In the genomic region with DNA sequence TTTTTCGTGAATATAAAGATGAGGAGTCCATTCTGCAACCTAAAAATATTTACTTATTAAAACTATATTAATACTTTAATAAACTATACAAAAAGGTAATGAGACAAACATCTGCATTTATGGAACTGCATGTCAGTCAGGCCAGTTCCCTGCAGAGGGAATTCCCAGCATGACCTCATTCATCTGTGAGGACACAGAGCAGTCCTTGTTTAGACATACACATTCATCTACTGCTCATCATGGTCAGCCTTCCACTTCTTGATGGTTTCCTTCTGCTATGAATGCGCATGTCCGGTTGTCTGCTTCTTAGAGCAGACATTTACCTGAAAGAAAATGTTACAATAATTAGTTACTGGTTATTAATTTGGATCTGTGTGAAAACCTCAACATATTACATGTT, we compare ENCODE assay signal across 27 cellular contexts. TPM values are rescaled to one million over a fixed set of nuclear protein-coding genes. Genes with fewer than 3 reads are reported as not detected.
DNase-seq lines count a peak whose midpoint lies in the region; ATAC-seq and TF ChIP-seq lines count a peak whose summit lies in the region.
"Had no signal": no experiment of that assay in that cellular context is flagged by ENCODE, and none has a peak within 500 bp of the region (broad histone marks: within the 10 kb centered on the region; RNA-seq: fewer than 3 reads in every experiment).

No MANE protein-coding gene starts in this region.

- H2BK120ac ChIP-seq in trophoblast cell (ENCODE audit: insufficient read depth, low read length, poor library complexity) = no peak overlapping the region

- no peak overlapping the region for H3K27ac Mint-ChIP-seq in T-cell
- H3K27ac Mint-ChIP-seq: endodermal cell, neural progenitor cell had no signal

- H3K23ac ChIP-seq in trophoblast cell (ENCODE audit: low read length) = no peak overlapping the region

- H2BK12ac ChIP-seq in trophoblast cell (ENCODE audit: low read length) = no peak overlapping the region

- no peak overlapping the region for H3K4me2 ChIP-seq in trophoblast cell (ENCODE audit: low read length)
- H3K4me2 ChIP-seq: BLaER1 treated with 17β-estradiol and CSF1 and Interleukin-3, amounts not matched to agents 10 nM and 100 nM; neural progenitor cell had no signal

- no peaks in the 10 kb centered on the region for H3K9me3 ChIP-seq in trophoblast cell (ENCODE audit: insufficient read depth, low read depth, low read length)
- H3K9me3 ChIP-seq: BLaER1 treated with 17β-estradiol and CSF1 and Interleukin-3, amounts not matched to agents 10 nM and 100 nM; right lobe of liver; SJSA1 had no signal

- CTCF ChIA-PET in T-cell (lab: Charles Lee) = no interaction called here

- H3K14ac ChIP-seq in trophoblast cell (ENCODE audit: low read length) = no peak overlapping the region

- H3K36me3 Mint-ChIP-seq in T-cell = peaks cover 29% of the 10 kb centered on the region

- no peak overlapping the region for H3K4me3 Mint-ChIP-seq in T-cell
- H3K4me3 Mint-ChIP-seq: activated T-cell treated with anti-CD3 and anti-CD28 coated beads, Interleukin-2, amount 50 U/mL, for 4 hours; endodermal cell; neural progenitor cell had no signal

- H2BK5ac ChIP-seq in trophoblast cell (ENCODE audit: low read depth, low read length, poor library complexity) = no peak overlapping the region

- peaks cover 6% of the 10 kb centered on the region for H3K79me1 ChIP-seq in trophoblast cell (ENCODE audit: low read length)

- H3K4ac ChIP-seq in trophoblast cell (ENCODE audit: low read depth, low read length) = no peak overlapping the region

- ATAC-seq in HG02981 (IDR thresholded peaks at IDR 0.05; ENCODE audit: unreplicated experiment) (peak; percentile 36), GM21619 (IDR thresholded peaks at IDR 0.05; ENCODE audit: unreplicated experiment) (no peak), T-cell (replicated peaks in 1 of 4) (no peak)
- ATAC-seq: activated T-cell treated with anti-CD3 and anti-CD28 coated beads, Interleukin-2, amount 50 U/mL, for 4 hours had no signal

- no peaks in the 10 kb centered on the region for H3K27me3 ChIP-seq in trophoblast cell (ENCODE audit: insufficient read depth, low read length)
- H3K27me3 ChIP-seq: BLaER1 treated with 17β-estradiol and CSF1 and Interleukin-3, amounts not matched to agents 10 nM and 100 nM; cardiac muscle cell; neural progenitor cell; right lobe of liver; SJSA1 had no signal

- WGBS in trophoblast cell (ENCODE audit: extremely low coverage, insufficient coverage, insufficient read length) = no CpG with 5 or more reads among the region's 3 CpGs

- DNase-seq in EL (peak; percentile 6), choroid plexus epithelial cell (ENCODE audit: low read depth) (peak; percentile 25), trophoblast cell (peak; percentile 15), T-cell (no peak)
- no peak for DNase-seq in stimulated activated CD8-positive, alpha-beta memory T cell treated with anti-CD3 and anti-CD28 coated beads, Interleukin-4, amount 100 ng/mL, for 48 hours
- DNase-seq: ACHN; activated CD4-positive, alpha-beta T cell treated with anti-CD3 and anti-CD28 coated beads for 4 hours; activated naive CD4-positive, alpha-beta T cell treated with Interleukin-2 at 50 U/mL for 16 hours; activated T-cell treated with anti-CD3 and anti-CD28 coated beads, Interleukin-2, amount 50 U/mL, for 4 hours; Calu3; cortex of kidney; endodermal cell; GOT3; Kasumi-1; NCI-H187; NCI-H69; right lobe of liver; T-helper 2 cell had no signal

- no peak overlapping the region for H4K8ac ChIP-seq in trophoblast cell (ENCODE audit: low read depth, low read length)

- H3K4me1 ChIP-seq in trophoblast cell (ENCODE audit: control insufficient read depth in 1 of 2, insufficient read depth in 2 of 2, low read length in 2 of 2) = peaks cover 5 to 11% of the 10 kb centered on the region in 2 experiments

- peaks cover 6 to 14% of the 10 kb centered on the region in 2 experiments for H3K36me3 ChIP-seq in trophoblast cell (ENCODE audit: control insufficient read depth in 1 of 2, insufficient read depth in 2 of 2, low read length in 2 of 2)

- H3K9me3 Mint-ChIP-seq in T-cell = no peaks in the 10 kb centered on the region
- H3K9me3 Mint-ChIP-seq: activated T-cell treated with anti-CD3 and anti-CD28 coated beads, Interleukin-2, amount 50 U/mL, for 4 hours; endodermal cell; neural progenitor cell had no signal

- H3K4me1 Mint-ChIP-seq in T-cell = peaks cover 50 to 66% (median 58%) of the 10 kb centered on the region in 3 donors

- TF ChIP-seq CTCF in choroid plexus epithelial cell (conservative IDR thresholded peaks at IDR 0.05; ENCODE audit: low read depth, low read length) = no peak

- no peak overlapping the region for H3K9ac ChIP-seq in trophoblast cell (ENCODE audit: low read length)
- H3K9ac ChIP-seq: BLaER1 treated with 17β-estradiol and CSF1 and Interleukin-3, amounts not matched to agents 10 nM and 100 nM; neural progenitor cell had no signal

- no peak overlapping the region for H4K12ac ChIP-seq in trophoblast cell (ENCODE audit: low read depth, low read length)

- no peak overlapping the region for H2AFZ ChIP-seq in trophoblast cell (ENCODE audit: insufficient read depth, low read length, poor library complexity)
- H2AFZ ChIP-seq: neural progenitor cell had no signal

- H3K18ac ChIP-seq in trophoblast cell (ENCODE audit: low read length) = no peak overlapping the region

- H3K27ac ChIP-seq in trophoblast cell (ENCODE audit: low read depth, low read length) = no peak overlapping the region
- H3K27ac ChIP-seq: BLaER1 treated with 17β-estradiol and CSF1 and Interleukin-3, amounts not matched to agents 10 nM and 100 nM; cardiac muscle cell; HL-60; neural progenitor cell; right lobe of liver; SJSA1 had no signal

- H3K79me2 ChIP-seq in trophoblast cell (ENCODE audit: control insufficient read depth, insufficient read depth, low read length, poor library complexity) = peaks cover 6% of the 10 kb centered on the region

- POLR2A ChIA-PET in T-cell (lab: Charles Lee) = no interaction called here

- no peak overlapping the region for H2AK5ac ChIP-seq in trophoblast cell (ENCODE audit: low read length)

- no peak overlapping the region for H3K4me3 ChIP-seq in choroid plexus epithelial cell (ENCODE audit: low read depth, low read length)
- H3K4me3 ChIP-seq in trophoblast cell (ENCODE audit: low read depth, low read length) = no peak overlapping the region
- H3K4me3 ChIP-seq: BLaER1 treated with 17β-estradiol and CSF1 and Interleukin-3, amounts not matched to agents 10 nM and 100 nM; cardiac muscle cell; lung; neural progenitor cell; right lobe of liver; SJSA1 had no signal

- no peak overlapping the region for H4K91ac ChIP-seq in trophoblast cell (ENCODE audit: low read depth, low read length)

- no peaks in the 10 kb centered on the region for H3K27me3 Mint-ChIP-seq in T-cell

RNA-seq across cellular contexts. Expression of gene ACTR8, which starts 3.3 kb away (rescaled TPM):
- polyA plus RNA-seq in trophoblast cell (2013) = 13.0 and 15.2 TPM in 2 replicates
- total RNA-seq in T-cell = 10 to 100 TPM; 23.0 to 47.3 (median 35.2) TPM

RNA-seq across cellular contexts. Expression of gene SELENOK, which starts 6.4 kb away (rescaled TPM):
- 90.3 and 101 TPM in 2 replicates for polyA plus RNA-seq in trophoblast cell (2013)
- 10 to 100 TPM; 32.8 to 91.8 (median 44.4) TPM for total RNA-seq in T-cell

RNA-seq across cellular contexts. Expression of gene IL17RB, which starts 38.9 kb away (rescaled TPM):
- 1.2 and 1.3 TPM in 2 replicates for polyA plus RNA-seq in trophoblast cell (2013)
- total RNA-seq in T-cell = 1 to 10 TPM in 3 of 5 donors, under 1 TPM in 1, not detected in 1; 0.56 to 4.1 (median 1.8) TPM
- total RNA-seq: SJSA1 had no signal
- polyA plus RNA-seq: keratinocyte had no signal

RNA-seq across cellular contexts. Expression of gene CHDH, which starts 39.0 kb away (rescaled TPM):
- polyA plus RNA-seq in trophoblast cell (2013) = 0.40 and 0.55 TPM in 2 replicates
- 1 to 10 TPM in 2 of 5 donors, under 1 TPM in 3; 0.18 to 2.3 (median 0.72) TPM for total RNA-seq in T-cell
- total RNA-seq: SJSA1 had no signal
- polyA plus RNA-seq: keratinocyte had no signal

Comparison
In these comparisons a context has a peak if more than half of its experiments do, and no peak if none do; other contexts are left out.
1. DNase-seq: peak in EL (single experiment), choroid plexus epithelial cell (single experiment) and trophoblast cell (2 of 2); none in T-cell (0 of 34) and stimulated activated CD8-positive, alpha-beta memory T cell treated with anti-CD3 and anti-CD28 coated beads, Interleukin-4, amount 100 ng/mL, for 48 hours (single experiment).